Comparison of ENCODE assay signal across 7 cellular contexts in the genomic region with DNA sequence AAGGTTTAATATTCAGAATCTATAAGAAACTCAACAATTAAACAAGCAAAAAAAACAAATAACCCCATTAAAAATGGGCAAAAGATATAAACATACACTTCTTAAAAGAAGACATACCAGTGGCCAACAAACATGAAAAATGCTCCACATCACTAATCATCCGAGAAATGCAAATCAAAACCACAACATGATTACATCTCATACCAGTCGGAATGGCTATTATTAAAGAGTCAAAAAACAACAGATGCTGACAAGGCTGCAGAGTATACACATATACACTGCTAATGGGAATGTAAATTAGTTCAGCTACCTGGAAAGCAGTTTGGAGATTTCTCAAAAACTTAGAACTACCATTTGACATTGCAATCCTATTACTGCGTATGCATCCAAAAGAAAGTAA.
A peak's percentile ranks its signal among the peaks of the same experiment; 100 is the strongest.
DNase-seq lines count a peak whose midpoint lies in the region; ATAC-seq lines count a peak whose summit lies in the region.

No MANE protein-coding gene starts in this region.

- ATAC-seq in GM18519 (IDR thresholded peaks at IDR 0.05; ENCODE audit: low FRiP score, unreplicated experiment) (peak; percentile 82), GM19351 (IDR thresholded peaks at IDR 0.05; ENCODE audit: unreplicated experiment) (peak; percentile 82), GM21447 (IDR thresholded peaks at IDR 0.05; ENCODE audit: unreplicated experiment) (peak; percentile 88), HG02678 (IDR thresholded peaks at IDR 0.05; ENCODE audit: unreplicated experiment) (peak; percentile 62), HG03045 (IDR thresholded peaks at IDR 0.05; ENCODE audit: unreplicated experiment) (peak; percentile 64), HG03432 (IDR thresholded peaks at IDR 0.05; ENCODE audit: unreplicated experiment) (peak; percentile 91)

- DNase-seq in NCI-H526 (lab: John Stamatoyannopoulos, UW): peak; percentile 46 to 58

Comparison
In these comparisons a context has a peak if more than half of its experiments do, and no peak if none do; other contexts are left out.
1. Peak in every context shown above with its lines: DNase-seq and ATAC-seq.